Comparison of ENCODE assay signal across 42 cellular contexts in genomic region chr11:19040051-19040450, GRCh38. TPM values are rescaled to one million over a fixed set of nuclear protein-coding genes. Genes with fewer than 3 reads are reported as not detected.
"Had no signal": no experiment of that assay in that cellular context is flagged by ENCODE, and none has a peak within 500 bp of the region (broad histone marks: within the 10 kb centered on the region; RNA-seq: fewer than 3 reads in every experiment).

No MANE protein-coding gene starts in this region.

- H3K27me3 ChIP-seq: ascending aorta, body of pancreas, brain microvascular endothelial cell, breast epithelium had no signal

- H3K36me3 Mint-ChIP-seq: activated naive CD4-positive, alpha-beta T cell treated with anti-CD3 and anti-CD28 coated beads, Interleukin-2, amount 10 ng/mL, durations not matched to agents 7 days and 5 days; activated naive CD4-positive, alpha-beta T cell treated with anti-CD3 and anti-CD28 coated beads, Interleukin-2, amount 50 U/mL, for 24 hours; activated naive CD8-positive, alpha-beta T cell treated with anti-CD3 and anti-CD28 coated beads for 36 hours; activated naive CD8-positive, alpha-beta T cell treated with anti-CD3 and anti-CD28 coated beads, Interleukin-2, amount 10 ng/mL, durations not matched to agents 7 days and 5 days; brain had no signal

- H3K4me3 ChIP-seq: adrenal gland, ascending aorta, body of pancreas, breast epithelium, cardiac muscle cell had no signal

- H3K4me1 ChIP-seq: adrenal gland, ascending aorta, body of pancreas, breast epithelium had no signal

- H3K4me1 Mint-ChIP-seq: activated naive CD4-positive, alpha-beta T cell treated with anti-CD3 and anti-CD28 coated beads, Interleukin-2, amount 10 ng/mL, durations not matched to agents 7 days and 5 days; activated naive CD4-positive, alpha-beta T cell treated with anti-CD3 and anti-CD28 coated beads, Interleukin-2, amount 50 U/mL, for 24 hours; activated naive CD8-positive, alpha-beta T cell treated with anti-CD3 and anti-CD28 coated beads for 36 hours; activated naive CD8-positive, alpha-beta T cell treated with anti-CD3 and anti-CD28 coated beads, Interleukin-2, amount 10 ng/mL, durations not matched to agents 7 days and 5 days; activated naive CD8-positive, alpha-beta T cell treated with anti-CD3 and anti-CD28 coated beads, Interleukin-2, amount 50 U/mL, for 24 hours; activated T-helper 17 cell treated with anti-CD3 and anti-CD28 coated beads, Interleukin-2, amount 50 U/mL, for 72 hours; brain; central memory CD8-positive, alpha-beta T cell had no signal

- H3K27ac Mint-ChIP-seq: activated naive CD4-positive, alpha-beta T cell treated with anti-CD3 and anti-CD28 coated beads for 36 hours; activated naive CD4-positive, alpha-beta T cell treated with anti-CD3 and anti-CD28 coated beads, Interleukin-2, amount 10 ng/mL, durations not matched to agents 7 days and 5 days; activated naive CD4-positive, alpha-beta T cell treated with anti-CD3 and anti-CD28 coated beads, Interleukin-2, amount 50 U/mL, for 24 hours; activated naive CD4-positive, alpha-beta T cell treated with anti-CD3 and anti-CD28 coated beads, Interleukin-2, amount 50 U/mL, for 72 hours; activated naive CD8-positive, alpha-beta T cell; activated naive CD8-positive, alpha-beta T cell treated with anti-CD3 and anti-CD28 coated beads for 36 hours; activated naive CD8-positive, alpha-beta T cell treated with anti-CD3 and anti-CD28 coated beads, Interleukin-2, amount 10 ng/mL, durations not matched to agents 7 days and 5 days; activated naive CD8-positive, alpha-beta T cell treated with anti-CD3 and anti-CD28 coated beads, Interleukin-2, amount 50 U/mL, for 24 hours; activated T-cell treated with anti-CD3 and anti-CD28 coated beads, Interleukin-2, amount 50 U/mL, for 24 hours; activated T-cell treated with anti-CD3 and anti-CD28 coated beads, Interleukin-2, amount 50 U/mL, for 72 hours; activated T-helper 1 cell treated with anti-CD3 and anti-CD28 coated beads, Interleukin-12 subunit alpha, Interleukin-12 subunit beta, Interleukin-2, Interleukin-4 antibody, amounts not matched to agents 30 ng/mL and 10 ng/mL and 1 ng/mL, durations not matched to agents 14 hours and 24 hours and 36 hours; activated T-helper 17 cell treated with anti-CD3 and anti-CD28 coated beads, Interleukin-2, amount 50 U/mL, for 72 hours; activated T-helper 2 cell treated with anti-CD3 and anti-CD28 coated beads, Interferon-gamma antibody, Interleukin-2, Interleukin-4, amounts not matched to agents 10 μg/mL and 5 μg/mL and 100 μg/mL, durations not matched to agents 14 hours and 24 hours and 36 hours; brain had no signal

- DNase-seq: activated effector memory CD4-positive, alpha-beta T cell treated with anti-CD3 and anti-CD28 coated beads, Interleukin-2, amount 50 U/mL, for 16 hours; activated effector memory CD4-positive, alpha-beta T cell treated with Interleukin-2 at 50 U/mL for 16 hours; activated gamma-delta T cell; activated gamma-delta T cell treated with Interleukin-2 at 50 U/mL for 16 hours; activated naive CD4-positive, alpha-beta T cell; activated naive CD4-positive, alpha-beta T cell treated with anti-CD3 and anti-CD28 coated beads for 36 hours; activated naive CD4-positive, alpha-beta T cell treated with anti-CD3 and anti-CD28 coated beads, Interleukin-2, amount 10 ng/mL, durations not matched to agents 7 days and 5 days; activated naive CD4-positive, alpha-beta T cell treated with anti-CD3 and anti-CD28 coated beads, Interleukin-2, amount 50 U/mL, for 16 hours; activated naive CD4-positive, alpha-beta T cell treated with Interleukin-2 at 50 U/mL for 16 hours; activated naive CD8-positive, alpha-beta T cell treated with anti-CD3 and anti-CD28 coated beads for 36 hours; activated naive CD8-positive, alpha-beta T cell treated with anti-CD3 and anti-CD28 coated beads, Interleukin-2, amount 10 ng/mL, durations not matched to agents 7 days and 5 days; activated naive CD8-positive, alpha-beta T cell treated with anti-CD3 and anti-CD28 coated beads, Interleukin-2, amount 50 U/mL, for 24 hours; activated T-cell treated with anti-CD3 and anti-CD28 coated beads, Interleukin-2, amount 50 U/mL, for 1 hour; activated T-cell treated with anti-CD3 and anti-CD28 coated beads, Interleukin-2, amount 50 U/mL, for 24 hours; activated T-cell treated with anti-CD3 and anti-CD28 coated beads, Interleukin-2, amount 50 U/mL, for 4 hours; activated T-cell treated with anti-CD3 and anti-CD28 coated beads, Interleukin-2, amount 50 U/mL, for 48 hours; activated T-cell treated with anti-CD3 and anti-CD28 coated beads, Interleukin-2, amount 50 U/mL, for 72 hours; adrenal gland; amniotic stem cell; amygdala; anterior cingulate cortex; aorta; body of pancreas; brain microvascular endothelial cell; caudate nucleus; central memory CD4-positive, alpha-beta T cell; cerebellar nuclear complex had no signal

- H3K36me3 ChIP-seq: adrenal gland, ascending aorta, brain microvascular endothelial cell, breast epithelium, cardiac muscle cell had no signal

- H3K27me3 Mint-ChIP-seq: activated naive CD4-positive, alpha-beta T cell treated with anti-CD3 and anti-CD28 coated beads, Interleukin-2, amount 10 ng/mL, durations not matched to agents 7 days and 5 days had no signal

- H3K9me3 Mint-ChIP-seq: activated naive CD8-positive, alpha-beta T cell treated with anti-CD3 and anti-CD28 coated beads, Interleukin-2, amount 50 U/mL, for 24 hours; activated T-helper 2 cell treated with anti-CD3 and anti-CD28 coated beads, Interferon-gamma antibody, Interleukin-2, Interleukin-4, amounts not matched to agents 10 μg/mL and 5 μg/mL and 100 μg/mL, durations not matched to agents 14 hours and 24 hours and 36 hours had no signal

- H3K27ac ChIP-seq: adrenal gland, ascending aorta, body of pancreas, brain microvascular endothelial cell, breast epithelium, cardiac muscle cell had no signal

- H3K4me3 Mint-ChIP-seq: activated naive CD4-positive, alpha-beta T cell treated with anti-CD3 and anti-CD28 coated beads for 36 hours; activated naive CD4-positive, alpha-beta T cell treated with anti-CD3 and anti-CD28 coated beads, Interleukin-2, amount 10 ng/mL, durations not matched to agents 7 days and 5 days; activated naive CD4-positive, alpha-beta T cell treated with anti-CD3 and anti-CD28 coated beads, Interleukin-2, amount 50 U/mL, for 24 hours; activated naive CD8-positive, alpha-beta T cell; activated naive CD8-positive, alpha-beta T cell treated with anti-CD3 and anti-CD28 coated beads for 36 hours; activated naive CD8-positive, alpha-beta T cell treated with anti-CD3 and anti-CD28 coated beads, Interleukin-2, amount 10 ng/mL, durations not matched to agents 7 days and 5 days; activated naive CD8-positive, alpha-beta T cell treated with anti-CD3 and anti-CD28 coated beads, Interleukin-2, amount 50 U/mL, for 24 hours; activated T-cell treated with anti-CD3 and anti-CD28 coated beads, Interleukin-2, amount 50 U/mL, for 24 hours; activated T-cell treated with anti-CD3 and anti-CD28 coated beads, Interleukin-2, amount 50 U/mL, for 4 hours; activated T-cell treated with anti-CD3 and anti-CD28 coated beads, Interleukin-2, amount 50 U/mL, for 72 hours; activated T-helper 1 cell treated with anti-CD3 and anti-CD28 coated beads, Interleukin-12 subunit alpha, Interleukin-12 subunit beta, Interleukin-2, Interleukin-4 antibody, amounts not matched to agents 30 ng/mL and 10 ng/mL and 1 ng/mL, durations not matched to agents 14 hours and 24 hours and 36 hours; activated T-helper 17 cell treated with anti-CD3 and anti-CD28 coated beads, Interleukin-2, amount 50 U/mL, for 72 hours; brain; central memory CD8-positive, alpha-beta T cell had no signal

- H3K9me3 ChIP-seq: adrenal gland, ascending aorta had no signal

RNA-seq across cellular contexts. Expression of gene MRGPRX2, which starts 20.5 kb away (rescaled TPM):
- total RNA-seq: activated naive CD4-positive, alpha-beta T cell treated with anti-CD3 and anti-CD28 coated beads for 36 hours; activated naive CD8-positive, alpha-beta T cell treated with anti-CD3 and anti-CD28 coated beads, Interleukin-2, amount 10 ng/mL, durations not matched to agents 7 days and 5 days; activated T-cell treated with anti-CD3 and anti-CD28 coated beads, Interleukin-2, amount 50 U/mL, for 4 hours; activated T-helper 2 cell treated with anti-CD3 and anti-CD28 coated beads, Interferon-gamma antibody, Interleukin-2, Interleukin-4, amounts not matched to agents 10 μg/mL and 5 μg/mL and 100 μg/mL, durations not matched to agents 14 hours and 24 hours and 36 hours; adrenal gland; aorta; ascending aorta; astrocyte; body of pancreas; bronchial epithelial cell; cardiac muscle cell; cardiac septum; cerebellum had no signal
- polyA plus RNA-seq: adrenal gland, aorta, cardiac muscle cell had no signal
